ENCODE assay signal across 24 cellular contexts in genomic region chr11:69106124-69106811, GRCh38. TPM values are rescaled to one million over a fixed set of nuclear protein-coding genes. Genes with fewer than 3 reads are reported as not detected.
DNase-seq lines count a peak whose midpoint lies in the region; ATAC-seq, FAIRE-seq and TF ChIP-seq lines count a peak whose summit lies in the region.
"Had no signal": no experiment of that assay in that cellular context is flagged by ENCODE, and none has a peak within 500 bp of the region (broad histone marks: within the 10 kb centered on the region; RNA-seq: fewer than 3 reads in every experiment).

No MANE protein-coding gene starts in this region.

- no peak for TF ChIP-seq CTCF in PC-3 (conservative IDR thresholded peaks at IDR 0.05; ENCODE audit: low read depth, low read length)
- no peak for TF ChIP-seq CTCF in kidney (IDR thresholded peaks at IDR 0.05; ENCODE audit: borderline replicate concordance, extremely low read depth, insufficient read depth)
- TF ChIP-seq CTCF in type B pancreatic cell (conservative IDR thresholded peaks at IDR 0.05) = no peak

- H3K9me3 Mint-ChIP-seq in type B pancreatic cell = peaks cover 5% of the 10 kb centered on the region

- H3K79me2 ChIP-seq in PC-3 (ENCODE audit: low read length) = no peaks in the 10 kb centered on the region

- BruUV-seq in PC-3 (replicated peaks; lab: Mats Ljungman, UMichigan) = no TSS peak

- no peaks in the 10 kb centered on the region for H3K27me3 ChIP-seq in PC-3 (ENCODE audit: low read length)
- H3K27me3 ChIP-seq: MG63 had no signal

- DNase-seq in Right ventricle myocardium inferior (ENCODE audit: missing footprints) = peak; percentile 59
- DNase-seq in cardiac septum (ENCODE audit: low spot score) = no peak
- DNase-seq in PC-3 = peak; percentile 49
- DNase-seq in kidney = peak; percentile 65
- no peak for DNase-seq in type B pancreatic cell (ENCODE audit: extremely low spot score, unreplicated experiment)
- DNase-seq in mucosa of gallbladder (ENCODE audit: low spot score) = no peak
- no peak for DNase-seq in nucleus accumbens (lab: John Stamatoyannopoulos, UW)
- DNase-seq: activated CD4-positive, alpha-beta T cell treated with anti-CD3 and anti-CD28 coated beads for 48 hours; activated naive CD4-positive, alpha-beta T cell treated with Interleukin-2 at 50 U/mL for 16 hours; activated T-cell treated with anti-CD3 and anti-CD28 coated beads, Interleukin-2, amount 50 U/mL, for 48 hours; H9; MG63; NCI-H2081 treated with DMSO at 0.1 percent for 48 hours; SHP77 treated with DMSO at 0.1 percent for 48 hours; stimulated activated CD4-positive, alpha-beta T cell treated with anti-CD3 and anti-CD28 coated beads, Interleukin-2, amount 100 ng/mL, for 24 hours had no signal

- H3K4me1 ChIP-seq in PC-3 (ENCODE audit: insufficient read depth, low read length) (peaks cover 17% of the 10 kb centered on the region), kidney (ENCODE audit: control insufficient read depth in 1 of 2, insufficient read depth in 1 of 2, low read depth in 1 of 2, low read length in 2 of 2) (peaks cover 6 to 27% of the 10 kb centered on the region in 2 donors)

- H3K36me3 ChIP-seq in PC-3 (ENCODE audit: low read depth, low read length) = no peaks in the 10 kb centered on the region
- H3K36me3 ChIP-seq in kidney (ENCODE audit: control insufficient read depth in 1 of 2, insufficient read depth in 2 of 2, low read length in 2 of 2) = no peaks in the 10 kb centered on the region
- H3K36me3 ChIP-seq: MG63 had no signal

- no peak for FAIRE-seq in kidney (lab: Jason Lieb, UNC)
- FAIRE-seq: D721Med, endometrium, GM12891 had no signal

- no peak overlapping the region for H3K9ac ChIP-seq in PC-3 (ENCODE audit: low read length)
- no peak overlapping the region for H3K9ac ChIP-seq in kidney (ENCODE audit: low read length in 2 of 2)

- no peak overlapping the region for H3K4me3 Mint-ChIP-seq in type B pancreatic cell
- H3K4me3 Mint-ChIP-seq: H9; T-helper 1 cell treated with Interleukin-12 subunit alpha and Interleukin-12 subunit beta and Interleukin-4 antibody, amounts not matched to agents 30 μg/mL and 1 μg/mL, for 36 hours had no signal

- peak overlapping the region; percentile 64 for H3K27ac Mint-ChIP-seq in type B pancreatic cell
- H3K27ac Mint-ChIP-seq: T-helper 1 cell treated with Interleukin-12 subunit alpha and Interleukin-12 subunit beta and Interleukin-4 antibody, amounts not matched to agents 30 μg/mL and 1 μg/mL, for 36 hours had no signal

- peaks cover 23% of the 10 kb centered on the region for H3K4me1 Mint-ChIP-seq in type B pancreatic cell (ENCODE audit: unreplicated experiment)

- H3K27ac ChIP-seq in PC-3 (ENCODE audit: low read length) = peak overlapping the region; percentile 20
- H3K27ac ChIP-seq in kidney (ENCODE audit: low read depth in 2 of 2, low read length in 2 of 2) = peak overlapping the region in 1 of 2 donors; percentile 26
- H3K27ac ChIP-seq: coronary artery, HL-60 had no signal

- intact Hi-C loops in Right ventricle myocardium inferior (cut with DNase I) = loop anchor here (5.0 to 10.0 kb wide), 3 partner anchors 109 to 339 kb away; partner anchors contain the start of gene MYEOV
- intact Hi-C loops in cardiac septum (cut with DNase I) = no loop called here
- intact Hi-C loops in PC-3 (cut with micrococcal nuclease) = no loop called here
- intact Hi-C loops in kidney (cut with DNase I) = no loop called here

- H2AFZ ChIP-seq in PC-3 (ENCODE audit: low read length) = no peak overlapping the region

- ATAC-seq in Right ventricle myocardium inferior (no peak), PC-3 (no peak), HG03095 (IDR thresholded peaks at IDR 0.05; ENCODE audit: unreplicated experiment) (no peak)

- no peak overlapping the region for H3K4me3 ChIP-seq in PC-3 (ENCODE audit: low read length)
- H3K4me3 ChIP-seq in kidney (ENCODE audit: low read length in 2 of 2) = no peak overlapping the region
- H3K4me3 ChIP-seq: coronary artery, MG63, smooth muscle cell had no signal

- H3K9me2 ChIP-seq in PC-3 (replicated peaks; ENCODE audit: low read length) = no peaks in the 10 kb centered on the region

- POLR2A ChIA-PET in PC-3 (lab: Charles Lee; ENCODE audit: unreplicated experiment) = interaction anchor here (0.6 kb wide), 1 partner anchor 26 kb away, joined by 3 read pairs; no protein-coding TSS in a partner anchor

- H3K9me3 ChIP-seq in PC-3 (ENCODE audit: low read length) = no peaks in the 10 kb centered on the region
- no peaks in the 10 kb centered on the region for H3K9me3 ChIP-seq in kidney (ENCODE audit: control insufficient read depth in 1 of 2, low read length in 2 of 2)
- H3K9me3 ChIP-seq: MG63 had no signal

- no peaks in the 10 kb centered on the region for H3K36me3 Mint-ChIP-seq in type B pancreatic cell

- H3K27me3 Mint-ChIP-seq in type B pancreatic cell = peaks cover 3% of the 10 kb centered on the region

- CTCF ChIA-PET in PC-3 (lab: Charles Lee) = no interaction called here

- H4K20me1 ChIP-seq in PC-3 (ENCODE audit: low read length) = no peaks in the 10 kb centered on the region

- H3F3A ChIP-seq in PC-3 (ENCODE audit: low read length, unreplicated experiment) = no peaks in the 10 kb centered on the region

- no peak overlapping the region for H3K4me2 ChIP-seq in PC-3 (ENCODE audit: low read length)
- H3K4me2 ChIP-seq: smooth muscle cell had no signal

RNA-seq across cellular contexts. Expression of gene SMIM38, which starts 49.5 kb away (rescaled TPM):
- total RNA-seq in Right ventricle myocardium inferior (0.11 TPM), cardiac septum (0.19 TPM), PC-3 (2014; rRNA removed) (0.04 and 0.17 TPM in 2 replicates), kidney (0.63 TPM), type B pancreatic cell (ENCODE audit: low replicate concordance) (0.52 and 5.3 TPM in 2 replicates), mucosa of gallbladder (0.40 TPM)
- 0.19 TPM for polyA plus RNA-seq in kidney (ENCODE audit: insufficient read depth, low read depth, low replicate concordance)
- total RNA-seq: Daoy had no signal
- polyA plus RNA-seq: smooth muscle cell had no signal

RNA-seq across cellular contexts. Expression of gene TPCN2, which starts 57.5 kb away (rescaled TPM):
- total RNA-seq in Right ventricle myocardium inferior (9.1 TPM), cardiac septum (12.5 TPM), PC-3 (2014; rRNA removed) (13.0 and 14.5 TPM in 2 replicates), kidney (22.4 TPM), type B pancreatic cell (ENCODE audit: low replicate concordance) (19.5 and 20.7 TPM in 2 replicates), mucosa of gallbladder (29.1 TPM)
- polyA plus RNA-seq in kidney (ENCODE audit: insufficient read depth, low read depth, low replicate concordance) = 12.9 TPM

Comparison
In these comparisons a context has a peak if more than half of its experiments do, and no peak if none do; other contexts are left out.
1. DNase-seq: peak in Right ventricle myocardium inferior (single experiment), PC-3 (single experiment) and kidney (single experiment); none in cardiac septum (single experiment), type B pancreatic cell (single experiment), mucosa of gallbladder (single experiment) and nucleus accumbens (0 of 56).